In genomic region chr12:102438047-102438822, GRCh38 we compare ENCODE assay signal across 1 cellular context.
TF ChIP-seq lines count a peak whose summit lies in the region.

No MANE protein-coding gene starts in this region.

TF ChIP-seq in K562, 482 proteins besides CTCF, POLR2A, EP300 and RAD21 (continued from another document and continues in another):
- TF ChIP-seq, protein P1, sequence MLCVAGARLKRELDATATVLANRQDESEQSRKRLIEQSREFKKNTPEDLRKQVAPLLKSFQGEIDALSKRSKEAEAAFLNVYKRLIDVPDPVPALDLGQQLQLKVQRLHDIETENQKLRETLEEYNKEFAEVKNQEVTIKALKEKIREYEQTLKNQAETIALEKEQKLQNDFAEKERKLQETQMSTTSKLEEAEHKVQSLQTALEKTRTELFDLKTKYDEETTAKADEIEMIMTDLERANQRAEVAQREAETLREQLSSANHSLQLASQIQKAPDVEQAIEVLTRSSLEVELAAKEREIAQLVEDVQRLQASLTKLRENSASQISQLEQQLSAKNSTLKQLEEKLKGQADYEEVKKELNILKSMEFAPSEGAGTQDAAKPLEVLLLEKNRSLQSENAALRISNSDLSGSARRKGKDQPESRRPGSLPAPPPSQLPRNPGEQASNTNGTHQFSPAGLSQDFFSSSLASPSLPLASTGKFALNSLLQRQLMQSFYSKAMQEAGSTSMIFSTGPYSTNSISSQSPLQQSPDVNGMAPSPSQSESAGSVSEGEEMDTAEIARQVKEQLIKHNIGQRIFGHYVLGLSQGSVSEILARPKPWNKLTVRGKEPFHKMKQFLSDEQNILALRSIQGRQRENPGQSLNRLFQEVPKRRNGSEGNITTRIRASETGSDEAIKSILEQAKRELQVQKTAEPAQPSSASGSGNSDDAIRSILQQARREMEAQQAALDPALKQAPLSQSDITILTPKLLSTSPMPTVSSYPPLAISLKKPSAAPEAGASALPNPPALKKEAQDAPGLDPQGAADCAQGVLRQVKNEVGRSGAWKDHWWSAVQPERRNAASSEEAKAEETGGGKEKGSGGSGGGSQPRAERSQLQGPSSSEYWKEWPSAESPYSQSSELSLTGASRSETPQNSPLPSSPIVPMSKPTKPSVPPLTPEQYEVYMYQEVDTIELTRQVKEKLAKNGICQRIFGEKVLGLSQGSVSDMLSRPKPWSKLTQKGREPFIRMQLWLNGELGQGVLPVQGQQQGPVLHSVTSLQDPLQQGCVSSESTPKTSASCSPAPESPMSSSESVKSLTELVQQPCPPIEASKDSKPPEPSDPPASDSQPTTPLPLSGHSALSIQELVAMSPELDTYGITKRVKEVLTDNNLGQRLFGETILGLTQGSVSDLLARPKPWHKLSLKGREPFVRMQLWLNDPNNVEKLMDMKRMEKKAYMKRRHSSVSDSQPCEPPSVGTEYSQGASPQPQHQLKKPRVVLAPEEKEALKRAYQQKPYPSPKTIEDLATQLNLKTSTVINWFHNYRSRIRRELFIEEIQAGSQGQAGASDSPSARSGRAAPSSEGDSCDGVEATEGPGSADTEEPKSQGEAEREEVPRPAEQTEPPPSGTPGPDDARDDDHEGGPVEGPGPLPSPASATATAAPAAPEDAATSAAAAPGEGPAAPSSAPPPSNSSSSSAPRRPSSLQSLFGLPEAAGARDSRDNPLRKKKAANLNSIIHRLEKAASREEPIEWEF (CRISPR knock-in tag; IDR thresholded peaks at IDR 0.05) = no peak
- TF ChIP-seq ID3 (CRISPR knock-in tag; IDR thresholded peaks at IDR 0.05) = no peak
- peak; percentile 80 for TF ChIP-seq ID3 (tag; IDR thresholded peaks at IDR 0.05)
- no peak for TF ChIP-seq ELF1 (tag; IDR thresholded peaks at IDR 0.05)
- no peak for TF ChIP-seq HDGF (IDR thresholded peaks at IDR 0.05)
- TF ChIP-seq HDAC3 (IDR thresholded peaks at IDR 0.05; ENCODE audit: borderline replicate concordance, partially characterized antibody) = peak; percentile 31
- TF ChIP-seq, protein P2, sequence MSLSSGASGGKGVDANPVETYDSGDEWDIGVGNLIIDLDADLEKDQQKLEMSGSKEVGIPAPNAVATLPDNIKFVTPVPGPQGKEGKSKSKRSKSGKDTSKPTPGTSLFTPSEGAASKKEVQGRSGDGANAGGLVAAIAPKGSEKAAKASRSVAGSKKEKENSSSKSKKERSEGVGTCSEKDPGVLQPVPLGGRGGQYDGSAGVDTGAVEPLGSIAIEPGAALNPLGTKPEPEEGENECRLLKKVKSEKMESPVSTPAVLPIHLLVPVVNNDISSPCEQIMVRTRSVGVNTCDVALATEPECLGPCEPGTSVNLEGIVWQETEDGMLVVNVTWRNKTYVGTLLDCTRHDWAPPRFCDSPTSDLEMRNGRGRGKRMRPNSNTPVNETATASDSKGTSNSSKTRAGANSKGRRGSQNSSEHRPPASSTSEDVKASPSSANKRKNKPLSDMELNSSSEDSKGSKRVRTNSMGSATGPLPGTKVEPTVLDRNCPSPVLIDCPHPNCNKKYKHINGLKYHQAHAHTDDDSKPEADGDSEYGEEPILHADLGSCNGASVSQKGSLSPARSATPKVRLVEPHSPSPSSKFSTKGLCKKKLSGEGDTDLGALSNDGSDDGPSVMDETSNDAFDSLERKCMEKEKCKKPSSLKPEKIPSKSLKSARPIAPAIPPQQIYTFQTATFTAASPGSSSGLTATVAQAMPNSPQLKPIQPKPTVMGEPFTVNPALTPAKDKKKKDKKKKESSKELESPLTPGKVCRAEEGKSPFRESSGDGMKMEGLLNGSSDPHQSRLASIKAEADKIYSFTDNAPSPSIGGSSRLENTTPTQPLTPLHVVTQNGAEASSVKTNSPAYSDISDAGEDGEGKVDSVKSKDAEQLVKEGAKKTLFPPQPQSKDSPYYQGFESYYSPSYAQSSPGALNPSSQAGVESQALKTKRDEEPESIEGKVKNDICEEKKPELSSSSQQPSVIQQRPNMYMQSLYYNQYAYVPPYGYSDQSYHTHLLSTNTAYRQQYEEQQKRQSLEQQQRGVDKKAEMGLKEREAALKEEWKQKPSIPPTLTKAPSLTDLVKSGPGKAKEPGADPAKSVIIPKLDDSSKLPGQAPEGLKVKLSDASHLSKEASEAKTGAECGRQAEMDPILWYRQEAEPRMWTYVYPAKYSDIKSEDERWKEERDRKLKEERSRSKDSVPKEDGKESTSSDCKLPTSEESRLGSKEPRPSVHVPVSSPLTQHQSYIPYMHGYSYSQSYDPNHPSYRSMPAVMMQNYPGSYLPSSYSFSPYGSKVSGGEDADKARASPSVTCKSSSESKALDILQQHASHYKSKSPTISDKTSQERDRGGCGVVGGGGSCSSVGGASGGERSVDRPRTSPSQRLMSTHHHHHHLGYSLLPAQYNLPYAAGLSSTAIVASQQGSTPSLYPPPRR (CRISPR knock-in tag; IDR thresholded peaks at IDR 0.05; ENCODE audit: borderline replicate concordance) = no peak
- TF ChIP-seq, protein P3, sequence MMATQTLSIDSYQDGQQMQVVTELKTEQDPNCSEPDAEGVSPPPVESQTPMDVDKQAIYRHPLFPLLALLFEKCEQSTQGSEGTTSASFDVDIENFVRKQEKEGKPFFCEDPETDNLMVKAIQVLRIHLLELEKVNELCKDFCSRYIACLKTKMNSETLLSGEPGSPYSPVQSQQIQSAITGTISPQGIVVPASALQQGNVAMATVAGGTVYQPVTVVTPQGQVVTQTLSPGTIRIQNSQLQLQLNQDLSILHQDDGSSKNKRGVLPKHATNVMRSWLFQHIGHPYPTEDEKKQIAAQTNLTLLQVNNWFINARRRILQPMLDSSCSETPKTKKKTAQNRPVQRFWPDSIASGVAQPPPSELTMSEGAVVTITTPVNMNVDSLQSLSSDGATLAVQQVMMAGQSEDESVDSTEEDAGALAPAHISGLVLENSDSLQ (IDR thresholded peaks at IDR 0.05) = 0 out of 2 replicates have a peak, but pooled peaks have one; percentile 5
- TF ChIP-seq NELFE (IDR thresholded peaks at IDR 0.05; ENCODE audit: insufficient read depth, insufficient read length) = no peak
- TF ChIP-seq ZNF274 (IDR thresholded peaks at IDR 0.05; ENCODE audit: borderline replicate concordance, low read depth, low read length) = no peak
- no peak for TF ChIP-seq KHSRP (IDR thresholded peaks at IDR 0.05)
- TF ChIP-seq KLF6 (CRISPR knock-in tag; IDR thresholded peaks at IDR 0.05; ENCODE audit: borderline replicate concordance) = peak; percentile 31; the same call in 1 of the 2 replicates
- TF ChIP-seq HNRNPUL1 (IDR thresholded peaks at IDR 0.05; ENCODE audit: low read length) = no peak
- TF ChIP-seq ZHX1 (conservative IDR thresholded peaks at IDR 0.05; ENCODE audit: low read length) = no peak
- TF ChIP-seq, protein P4, sequence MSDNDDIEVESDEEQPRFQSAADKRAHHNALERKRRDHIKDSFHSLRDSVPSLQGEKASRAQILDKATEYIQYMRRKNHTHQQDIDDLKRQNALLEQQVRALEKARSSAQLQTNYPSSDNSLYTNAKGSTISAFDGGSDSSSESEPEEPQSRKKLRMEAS (CRISPR knock-in tag; IDR thresholded peaks at IDR 0.05) = no peak
- TF ChIP-seq, protein P5, sequence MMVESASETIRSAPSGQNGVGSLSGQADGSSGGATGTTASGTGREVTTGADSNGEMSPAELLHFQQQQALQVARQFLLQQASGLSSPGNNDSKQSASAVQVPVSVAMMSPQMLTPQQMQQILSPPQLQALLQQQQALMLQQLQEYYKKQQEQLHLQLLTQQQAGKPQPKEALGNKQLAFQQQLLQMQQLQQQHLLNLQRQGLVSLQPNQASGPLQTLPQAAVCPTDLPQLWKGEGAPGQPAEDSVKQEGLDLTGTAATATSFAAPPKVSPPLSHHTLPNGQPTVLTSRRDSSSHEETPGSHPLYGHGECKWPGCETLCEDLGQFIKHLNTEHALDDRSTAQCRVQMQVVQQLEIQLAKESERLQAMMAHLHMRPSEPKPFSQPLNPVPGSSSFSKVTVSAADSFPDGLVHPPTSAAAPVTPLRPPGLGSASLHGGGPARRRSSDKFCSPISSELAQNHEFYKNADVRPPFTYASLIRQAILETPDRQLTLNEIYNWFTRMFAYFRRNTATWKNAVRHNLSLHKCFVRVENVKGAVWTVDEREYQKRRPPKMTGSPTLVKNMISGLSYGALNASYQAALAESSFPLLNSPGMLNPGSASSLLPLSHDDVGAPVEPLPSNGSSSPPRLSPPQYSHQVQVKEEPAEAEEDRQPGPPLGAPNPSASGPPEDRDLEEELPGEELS (CRISPR knock-in tag; IDR thresholded peaks at IDR 0.05; ENCODE audit: borderline replicate concordance) = no peak
- no peak for TF ChIP-seq ZNF436 (CRISPR knock-in tag; IDR thresholded peaks at IDR 0.05)
- no peak for TF ChIP-seq GATA2 (CRISPR knock-in tag; IDR thresholded peaks at IDR 0.05)
- peak; percentile 71 for TF ChIP-seq CXXC5 (CRISPR knock-in tag; IDR thresholded peaks at IDR 0.05)
- no peak for TF ChIP-seq HMG20A (CRISPR knock-in tag; conservative IDR thresholded peaks at IDR 0.05)
- TF ChIP-seq KLF16 (IDR thresholded peaks at IDR 0.05) = no peak
- TF ChIP-seq ILF3 (IDR thresholded peaks at IDR 0.05; ENCODE audit: borderline replicate concordance) = no peak
- TF ChIP-seq, protein P6, sequence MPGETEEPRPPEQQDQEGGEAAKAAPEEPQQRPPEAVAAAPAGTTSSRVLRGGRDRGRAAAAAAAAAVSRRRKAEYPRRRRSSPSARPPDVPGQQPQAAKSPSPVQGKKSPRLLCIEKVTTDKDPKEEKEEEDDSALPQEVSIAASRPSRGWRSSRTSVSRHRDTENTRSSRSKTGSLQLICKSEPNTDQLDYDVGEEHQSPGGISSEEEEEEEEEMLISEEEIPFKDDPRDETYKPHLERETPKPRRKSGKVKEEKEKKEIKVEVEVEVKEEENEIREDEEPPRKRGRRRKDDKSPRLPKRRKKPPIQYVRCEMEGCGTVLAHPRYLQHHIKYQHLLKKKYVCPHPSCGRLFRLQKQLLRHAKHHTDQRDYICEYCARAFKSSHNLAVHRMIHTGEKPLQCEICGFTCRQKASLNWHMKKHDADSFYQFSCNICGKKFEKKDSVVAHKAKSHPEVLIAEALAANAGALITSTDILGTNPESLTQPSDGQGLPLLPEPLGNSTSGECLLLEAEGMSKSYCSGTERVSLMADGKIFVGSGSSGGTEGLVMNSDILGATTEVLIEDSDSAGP (CRISPR knock-in tag; IDR thresholded peaks at IDR 0.05) = no peak
- no peak for TF ChIP-seq TEAD1 (CRISPR knock-in tag; IDR thresholded peaks at IDR 0.05)
- TF ChIP-seq ZC3H8 (IDR thresholded peaks at IDR 0.05) = no peak
- TF ChIP-seq, protein P7, sequence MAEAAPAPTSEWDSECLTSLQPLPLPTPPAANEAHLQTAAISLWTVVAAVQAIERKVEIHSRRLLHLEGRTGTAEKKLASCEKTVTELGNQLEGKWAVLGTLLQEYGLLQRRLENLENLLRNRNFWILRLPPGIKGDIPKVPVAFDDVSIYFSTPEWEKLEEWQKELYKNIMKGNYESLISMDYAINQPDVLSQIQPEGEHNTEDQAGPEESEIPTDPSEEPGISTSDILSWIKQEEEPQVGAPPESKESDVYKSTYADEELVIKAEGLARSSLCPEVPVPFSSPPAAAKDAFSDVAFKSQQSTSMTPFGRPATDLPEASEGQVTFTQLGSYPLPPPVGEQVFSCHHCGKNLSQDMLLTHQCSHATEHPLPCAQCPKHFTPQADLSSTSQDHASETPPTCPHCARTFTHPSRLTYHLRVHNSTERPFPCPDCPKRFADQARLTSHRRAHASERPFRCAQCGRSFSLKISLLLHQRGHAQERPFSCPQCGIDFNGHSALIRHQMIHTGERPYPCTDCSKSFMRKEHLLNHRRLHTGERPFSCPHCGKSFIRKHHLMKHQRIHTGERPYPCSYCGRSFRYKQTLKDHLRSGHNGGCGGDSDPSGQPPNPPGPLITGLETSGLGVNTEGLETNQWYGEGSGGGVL (CRISPR knock-in tag; IDR thresholded peaks at IDR 0.05) = no peak
- no peak for TF ChIP-seq ZNF3 (CRISPR knock-in tag; IDR thresholded peaks at IDR 0.05)
- no peak for TF ChIP-seq RBBP5 (IDR thresholded peaks at IDR 0.05; ENCODE audit: borderline replicate concordance, insufficient read depth, low read length, poor library complexity, severe bottlenecking)
- no peak for TF ChIP-seq ZNF165 (CRISPR knock-in tag; IDR thresholded peaks at IDR 0.05; ENCODE audit: borderline replicate concordance)
- TF ChIP-seq SNAPC5 (CRISPR knock-in tag; IDR thresholded peaks at IDR 0.05) = no peak
- TF ChIP-seq POLR2AphosphoS5 (IDR thresholded peaks at IDR 0.05; ENCODE audit: control insufficient read depth, insufficient read depth, low read depth, low read length) = no peak
- no peak for TF ChIP-seq MCM5 (IDR thresholded peaks at IDR 0.05; ENCODE audit: low read depth)
- TF ChIP-seq SRSF3 (IDR thresholded peaks at IDR 0.05; ENCODE audit: insufficient read depth, low read length) = no peak
- TF ChIP-seq ARID1B (IDR thresholded peaks at IDR 0.05) = peak; percentile 61
- no peak for TF ChIP-seq RBM39 (optimal IDR thresholded peaks at IDR 0.05; ENCODE audit: low read depth, low read length)
- no peak for TF ChIP-seq SAFB2 (IDR thresholded peaks at IDR 0.05; ENCODE audit: borderline replicate concordance, low read depth, low read length, severe bottlenecking)
- TF ChIP-seq TAF7 (tag; IDR thresholded peaks at IDR 0.05) = 0 out of 2 replicates have a peak, but pooled peaks have one; percentile 12
